ENCODE assay signal across 10 cellular contexts in the genomic region with DNA sequence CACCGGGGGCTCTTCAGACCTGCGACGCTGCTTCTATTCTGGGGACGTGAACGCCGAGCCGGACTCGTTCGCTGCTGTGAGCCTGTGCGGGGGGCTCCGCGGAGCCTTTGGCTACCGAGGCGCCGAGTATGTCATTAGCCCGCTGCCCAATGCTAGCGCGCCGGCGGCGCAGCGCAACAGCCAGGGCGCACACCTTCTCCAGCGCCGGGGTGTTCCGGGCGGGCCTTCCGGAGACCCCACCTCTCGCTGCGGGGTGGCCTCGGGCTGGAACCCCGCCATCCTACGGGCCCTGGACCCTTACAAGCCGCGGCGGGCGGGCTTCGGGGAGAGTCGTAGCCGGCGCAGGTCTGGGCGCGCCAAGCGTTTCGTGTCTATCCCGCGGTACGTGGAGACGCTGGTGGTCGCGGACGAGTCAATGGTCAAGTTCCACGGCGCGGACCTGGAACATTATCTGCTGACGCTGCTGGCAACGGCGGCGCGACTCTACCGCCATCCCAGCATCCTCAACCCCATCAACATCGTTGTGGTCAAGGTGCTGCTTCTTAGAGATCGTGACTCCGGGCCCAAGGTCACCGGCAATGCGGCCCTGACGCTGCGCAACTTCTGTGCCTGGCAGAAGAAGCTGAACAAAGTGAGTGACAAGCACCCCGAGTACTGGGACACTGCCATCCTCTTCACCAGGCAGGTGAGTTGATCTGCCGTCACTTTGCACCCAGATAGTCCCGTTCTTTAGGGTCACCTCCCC. TPM values are rescaled to one million over a fixed set of nuclear protein-coding genes. Genes with fewer than 3 reads are reported as not detected.
DNase-seq lines count a peak whose midpoint lies in the region; ATAC-seq and TF ChIP-seq lines count a peak whose summit lies in the region.
"Had no signal": no experiment of that assay in that cellular context is flagged by ENCODE, and none has a peak within 500 bp of the region (broad histone marks: within the 10 kb centered on the region; RNA-seq: fewer than 3 reads in every experiment).

No MANE protein-coding gene starts in this region.

- TF ChIP-seq CTCF in mammary epithelial cell (conservative IDR thresholded peaks at IDR 0.05 in 1 of 2, IDR thresholded peaks at IDR 0.05 in 1 of 2; ENCODE audit: extremely low read depth in 1 of 2, insufficient read depth in 1 of 2, low read depth in 1 of 2, low read length in 2 of 2) (no peak), lower leg skin (IDR thresholded peaks at IDR 0.05) (no peak), thoracic aorta (IDR thresholded peaks at IDR 0.05) (no peak)

- TF ChIP-seq POLR2A in lower leg skin (IDR thresholded peaks at IDR 0.05): no peak

- H3K9me3 Mint-ChIP-seq in T-helper 1 cell treated with Interleukin-12 subunit alpha and Interleukin-12 subunit beta and Interleukin-4 antibody, amounts not matched to agents 30 μg/mL and 1 μg/mL, for 36 hours: no peaks in the 10 kb centered on the region

- H3K4me3 Mint-ChIP-seq in T-helper 1 cell treated with Interleukin-12 subunit alpha and Interleukin-12 subunit beta and Interleukin-4 antibody, amounts not matched to agents 30 μg/mL and 1 μg/mL, for 36 hours: peak overlapping the region; percentile 42

- peak overlapping the region; percentile 96 for H3K4me2 ChIP-seq in mammary epithelial cell (ENCODE audit: insufficient read depth, low read depth, low read length)

- in situ Hi-C loops in mammary epithelial cell (cut with MboI; ENCODE audit: low sequenced_read_pairs in 2 of 2): no loop called here

- peaks cover 72% of the 10 kb centered on the region for H3K27me3 Mint-ChIP-seq in T-helper 1 cell treated with Interleukin-12 subunit alpha and Interleukin-12 subunit beta and Interleukin-4 antibody, amounts not matched to agents 30 μg/mL and 1 μg/mL, for 36 hours (ENCODE audit: low read depth)

- H4K20me1 ChIP-seq in mammary epithelial cell (ENCODE audit: insufficient read depth, low read length): no peaks in the 10 kb centered on the region

- CTCF ChIA-PET in mammary epithelial cell (lab: Charles Lee; ENCODE audit: low non-redundant PET): no interaction called here

- no TSS peak for BruUV-seq in mammary epithelial cell (replicated peaks; lab: Mats Ljungman, UMichigan)

- H3K27me3 ChIP-seq in mammary epithelial cell (ENCODE audit: insufficient read depth, low read length) (no peaks in the 10 kb centered on the region), thoracic aorta (replicated peaks; ENCODE audit: insufficient read depth) (no peaks in the 10 kb centered on the region)

- H3K4me1 ChIP-seq in mammary epithelial cell (ENCODE audit: insufficient read depth, low read length): peaks cover 17% of the 10 kb centered on the region
- peaks cover 6 to 49% of the 10 kb centered on the region in 2 donors for H3K4me1 ChIP-seq in thoracic aorta (ENCODE audit: control insufficient read depth in 1 of 2, low read depth in 2 of 2)

- H3K27ac ChIP-seq in mammary epithelial cell (ENCODE audit: insufficient read depth, low read depth, low read length) (no peak overlapping the region), thoracic aorta (peak overlapping the region; percentile 60 to 67)

- peak overlapping the region; percentile 40 to 62 (median 53) for H3K4me3 ChIP-seq in mammary epithelial cell (replicated peaks in 1 of 3; ENCODE audit: insufficient read depth in 1 of 3, low read depth in 2 of 3, low read length in 3 of 3)
- peak overlapping the region; percentile 31 for H3K4me3 ChIP-seq in lower leg skin (ENCODE audit: low read depth, poor library complexity, severe bottlenecking)
- H3K4me3 ChIP-seq in thoracic aorta: peak overlapping the region; percentile 77

- no peak for ATAC-seq in thoracic aorta (ENCODE audit: insufficient number of reproducible peaks, low FRiP score, low read depth)
- no peak for ATAC-seq in HG03432 (IDR thresholded peaks at IDR 0.05; ENCODE audit: unreplicated experiment)

- H3K9ac ChIP-seq in mammary epithelial cell (ENCODE audit: insufficient read depth, low read length): no peak overlapping the region

- DNase-seq in T-helper 1 cell (no peak), mammary epithelial cell (no peak), lower leg skin (ENCODE audit: low spot score in 2 of 2) (no peak), thoracic aorta (ENCODE audit: low spot score) (no peak), NCI-H2107 (lab: John Stamatoyannopoulos, UW) (no peak)
- DNase-seq in stimulated activated CD4-positive, alpha-beta T cell treated with anti-CD3 and anti-CD28 coated beads, Interleukin-4, amount 100 ng/mL, for 24 hours: no peak

- peaks cover 4% of the 10 kb centered on the region for H3K4me1 Mint-ChIP-seq in T-helper 1 cell treated with Interleukin-12 subunit alpha and Interleukin-12 subunit beta and Interleukin-4 antibody, amounts not matched to agents 30 μg/mL and 1 μg/mL, for 36 hours (ENCODE audit: low read depth)

- no peaks in the 10 kb centered on the region for H3K79me2 ChIP-seq in mammary epithelial cell (ENCODE audit: insufficient read depth, low read length)

- dilution Hi-C loops in mammary epithelial cell (cut with HindIII; ENCODE audit: low sequenced_read_pairs): no loop called here

- no peaks in the 10 kb centered on the region for H3K36me3 ChIP-seq in mammary epithelial cell (ENCODE audit: insufficient read depth, low read length)
- H3K36me3 ChIP-seq in thoracic aorta: no peaks in the 10 kb centered on the region

- H3K9me3 ChIP-seq in mammary epithelial cell (replicated peaks; ENCODE audit: insufficient read depth, low read length) (no peaks in the 10 kb centered on the region), thoracic aorta (no peaks in the 10 kb centered on the region)

- peak overlapping the region; percentile 86 for H2AFZ ChIP-seq in mammary epithelial cell (ENCODE audit: low read depth, low read length)

- H3K36me3 Mint-ChIP-seq in T-helper 1 cell treated with Interleukin-12 subunit alpha and Interleukin-12 subunit beta and Interleukin-4 antibody, amounts not matched to agents 30 μg/mL and 1 μg/mL, for 36 hours (ENCODE audit: low read depth): no peaks in the 10 kb centered on the region

- intact Hi-C loops in mammary epithelial cell (cut with micrococcal nuclease) (loop anchor here (5.0 kb wide), 1 partner anchor 103 kb away; no protein-coding TSS in a partner anchor), lower leg skin (cut with DNase I; ENCODE audit: low total_unique reads) (no loop called here)

- WGBS in mammary epithelial cell (ENCODE audit: low coverage, missing lambda C conversion rate): 2% methylated on average over 23 of the region's 71 CpGs
- 4 to 10% methylated on average over 27 to 71 of the region's 71 CpGs for WGBS in lower leg skin, 2 donors

- H3K27ac Mint-ChIP-seq in T-helper 1 cell treated with Interleukin-12 subunit alpha and Interleukin-12 subunit beta and Interleukin-4 antibody, amounts not matched to agents 30 μg/mL and 1 μg/mL, for 36 hours: no peak overlapping the region
- H3K27ac Mint-ChIP-seq: CD14-positive monocyte had no signal

RNA-seq across cellular contexts. Expression of a gene that starts 1.0 kb away (rescaled TPM):
- 10 to 100 TPM in 1 of 2 donors, 1 to 10 TPM in 1; 2.4 to 16.5 TPM for total RNA-seq in mammary epithelial cell
- 0.79 TPM for polyA plus RNA-seq in mammary epithelial cell
- 1.1 TPM for polyA minus RNA-seq in mammary epithelial cell
- total RNA-seq in lower leg skin: 10 to 100 TPM in 1 of 4 donors, 1 to 10 TPM in 3; 2.5 to 11.1 (median 5.1) TPM
- total RNA-seq in thoracic aorta: 10 to 100 TPM; 10.8 to 14.1 TPM
- polyA plus RNA-seq: CD14-positive monocyte had no signal

RNA-seq across cellular contexts. Expression of a gene that starts 21.0 kb away (rescaled TPM):
- total RNA-seq in mammary epithelial cell (under 1 TPM in 1 of 2 donors, not detected in 1; 0.17 TPM), lower leg skin (1 to 10 TPM in 1 of 4 donors, under 1 TPM in 2, not detected in 1; 0.15 to 1.4 (median 0.81) TPM), thoracic aorta (10 to 100 TPM in 1 of 2 donors, 1 to 10 TPM in 1; 5.3 to 17.6 TPM)
- polyA plus RNA-seq in mammary epithelial cell: not detected
- not detected for polyA minus RNA-seq in mammary epithelial cell
- total RNA-seq: T-helper 2 cell treated with Interferon-gamma antibody and Interleukin-4, amounts not matched to agents 100 ng/mL and 5 ng/mL, for 36 hours had no signal
- polyA plus RNA-seq: CD14-positive monocyte had no signal
